34 cellular contexts compared by ENCODE assay signal in the genomic region with DNA sequence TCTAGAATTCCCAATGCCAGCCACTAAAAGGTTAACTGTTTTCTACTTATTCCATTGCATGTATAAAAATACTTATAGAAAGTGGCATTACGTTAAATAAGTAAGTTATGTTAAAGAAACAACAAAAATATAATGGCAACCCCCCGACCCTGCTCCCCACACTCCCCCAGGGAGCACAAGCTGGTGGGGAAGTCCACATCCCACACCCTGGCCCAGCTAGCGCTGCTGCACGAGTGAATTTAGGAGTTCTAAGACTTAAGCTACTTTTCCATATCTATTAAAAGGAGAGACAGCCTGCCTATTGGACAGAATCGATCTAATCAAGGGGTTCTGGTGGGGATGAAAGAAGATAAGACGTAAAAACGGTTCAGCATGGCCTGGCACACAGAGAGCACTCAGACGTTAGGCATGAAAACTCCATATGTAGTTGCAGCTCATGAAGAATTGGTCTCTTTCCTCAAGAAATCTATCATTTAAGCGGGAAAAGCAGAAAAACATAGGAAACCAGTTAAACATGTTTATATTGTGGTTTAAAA. TPM values are rescaled to one million over a fixed set of nuclear protein-coding genes. Genes with fewer than 3 reads are reported as not detected.
DNase-seq lines count a peak whose midpoint lies in the region; ATAC-seq and TF ChIP-seq lines count a peak whose summit lies in the region.
"Had no signal": no experiment of that assay in that cellular context is flagged by ENCODE, and none has a peak within 500 bp of the region (broad histone marks: within the 10 kb centered on the region; RNA-seq: fewer than 3 reads in every experiment).

No MANE protein-coding gene starts in this region.

- TF ChIP-seq EP300 in SK-N-SH (IDR thresholded peaks at IDR 0.05; ENCODE audit: borderline replicate concordance in 1 of 2, low read depth in 1 of 2, low read length in 1 of 2) = peak in 1 of 2 experiments; percentile 14; a peak in 1 of 4 replicates

- POLR2A ChIA-PET in IMR-90 (lab: Charles Lee; ENCODE audit: unreplicated experiment) = no interaction called here
- POLR2A ChIA-PET in SK-N-SH (lab: Yijun Ruan, JAX) = no interaction called here

- H3K27ac ChIP-seq in IMR-90 (ENCODE audit: insufficient read depth, low read length) (no peak overlapping the region), SK-N-SH (ENCODE audit: low read depth in 2 of 2, low read length in 1 of 2) (peak overlapping the region in 1 of 2 experiments; percentile 4; a peak in 1 of 4 replicates)
- H3K27ac ChIP-seq: ascending aorta, C4-2B, cardiac muscle cell, foreskin keratinocyte, left lung, PC-9, prostate gland, upper lobe of left lung had no signal

- in situ Hi-C loops in IMR-90 (cut with MboI; ENCODE audit: low sequenced_read_pairs) = loop anchor here (25.0 kb wide), 1 partner anchor 375 kb away; no protein-coding TSS in a partner anchor

- no peaks in the 10 kb centered on the region for H3K27me3 Mint-ChIP-seq in effector memory CD8-positive, alpha-beta T cell
- H3K27me3 Mint-ChIP-seq: activated naive CD8-positive, alpha-beta T cell treated with anti-CD3 and anti-CD28 coated beads, Interleukin-2, amount 10 ng/mL, durations not matched to agents 7 days and 5 days had no signal

- no peaks in the 10 kb centered on the region for H3K4me1 Mint-ChIP-seq in effector memory CD8-positive, alpha-beta T cell (ENCODE audit: low read depth in 2 of 2)
- H3K4me1 Mint-ChIP-seq in stimulated activated effector memory CD8-positive, alpha-beta T cell treated with anti-CD3 and anti-CD28 coated beads, Interleukin-12 subunit alpha, Interleukin-12 subunit beta, amount 100 ng/mL, for 72 hours = peaks cover 18% of the 10 kb centered on the region

- H3K9ac ChIP-seq in IMR-90 (ENCODE audit: low read depth, low read length) = no peak overlapping the region
- H3K9ac ChIP-seq in SK-N-SH = no peak overlapping the region

- no peak overlapping the region for H3K4me3 ChIP-seq in IMR-90 (ENCODE audit: insufficient read depth, low read depth, low read length)
- H3K4me3 ChIP-seq in SK-N-SH (ENCODE audit: low read depth in 2 of 2, low read length in 1 of 2) = no peak overlapping the region
- H3K4me3 ChIP-seq: ascending aorta, cardiac muscle cell, left lung, PC-9, prostate gland, upper lobe of left lung had no signal

- H4K20me1 ChIP-seq in IMR-90 (ENCODE audit: insufficient read depth, low read length) (peaks cover 24% of the 10 kb centered on the region), SK-N-SH (ENCODE audit: insufficient read depth) (peaks cover 46% of the 10 kb centered on the region; the same call in 1 of the 2 replicates)

- TF ChIP-seq CTCF in IMR-90 (conservative IDR thresholded peaks at IDR 0.05; ENCODE audit: low read depth, low read length) = no peak
- TF ChIP-seq CTCF in SK-N-SH (IDR thresholded peaks at IDR 0.05) = no peak

- H2AK9ac ChIP-seq in IMR-90 (replicated peaks; ENCODE audit: low read depth, low read length, poor library complexity) = no peak overlapping the region

- H3K4me1 ChIP-seq in IMR-90 (ENCODE audit: control insufficient read depth, insufficient read depth, low read length) = peaks cover 5% of the 10 kb centered on the region
- H3K4me1 ChIP-seq in SK-N-SH (ENCODE audit: control insufficient read depth in 1 of 2, insufficient read depth in 2 of 2, low read depth in 1 of 2, low read length in 1 of 2) = peaks cover 0 to 18% of the 10 kb centered on the region in 2 experiments; a peak in 1 of 4 replicates
- H3K4me1 ChIP-seq: ascending aorta, foreskin keratinocyte, left lung, prostate gland, upper lobe of left lung had no signal

- H3K56ac ChIP-seq in IMR-90 (ENCODE audit: extremely low read depth, insufficient read depth, low read length) = no peak overlapping the region

- H3K27me3 ChIP-seq in IMR-90 (ENCODE audit: control insufficient read depth, insufficient read depth, low read length) (no peaks in the 10 kb centered on the region), SK-N-SH (ENCODE audit: insufficient read depth) (no peaks in the 10 kb centered on the region)
- H3K27me3 ChIP-seq: ascending aorta, cardiac muscle cell, foreskin keratinocyte, left lung, upper lobe of left lung had no signal

- H3K79me1 ChIP-seq in IMR-90 (ENCODE audit: low read depth in 1 of 2, low read length in 2 of 2) = peaks cover 44 to 69% of the 10 kb centered on the region in 2 experiments

- no peak overlapping the region for H4K5ac ChIP-seq in IMR-90 (ENCODE audit: low read depth, low read length)

- no peak for DNase-seq in IMR-90
- peak; percentile 52 for DNase-seq in SK-N-SH
- no peak for DNase-seq in effector memory CD8-positive, alpha-beta T cell
- no peak for DNase-seq in stimulated activated effector memory CD8-positive, alpha-beta T cell treated with anti-CD3 and anti-CD28 coated beads, Interleukin-12 subunit alpha, Interleukin-12 subunit beta, amount 100 ng/mL, for 72 hours (ENCODE audit: low spot score in 2 of 2)
- no peak for DNase-seq in ecto neural progenitor cell (ENCODE audit: low spot score)
- DNase-seq: activated CD4-positive, alpha-beta T cell treated with anti-CD3 and anti-CD28 coated beads, Interleukin-2, amount 50 U/mL, for 48 hours; activated CD8-positive, alpha-beta memory T cell treated with anti-CD3 and anti-CD28 coated beads, Interleukin-2, amount 50 U/mL, for 48 hours; COR-L47; H7; Kasumi-1; left lung; mesendoderm; NCI-H1436; NCI-H2081; NCI-H524 treated with DMSO at 0.1 percent for 48 hours; NK-92 treated with Interleukin-12 subunit alpha and Interleukin-12 subunit beta, amount 100 ng/mL, for 24 hours; PC-9; SHP77 treated with DMSO at 0.1 percent for 48 hours; stimulated activated CD4-positive, alpha-beta T cell treated with anti-CD3 and anti-CD28 coated beads, Interleukin-12 subunit alpha, Interleukin-12 subunit beta, amount 100 ng/mL, for 4 hours; stimulated activated CD4-positive, alpha-beta T cell treated with anti-CD3 and anti-CD28 coated beads, Interleukin-4, amount 100 ng/mL, for 24 hours; upper lobe of left lung had no signal

- no peak overlapping the region for H3K23ac ChIP-seq in IMR-90 (ENCODE audit: low read depth, low read length)

- no peak for TF ChIP-seq POLR2A in IMR-90 (IDR thresholded peaks at IDR 0.05; ENCODE audit: low read depth, low read length)

- no peak overlapping the region for H2BK5ac ChIP-seq in IMR-90 (ENCODE audit: low read depth, low read length, poor library complexity, severe bottlenecking)

- intact Hi-C loops in IMR-90 (cut with micrococcal nuclease) = no loop called here

- no peak overlapping the region for H2AK5ac ChIP-seq in IMR-90 (ENCODE audit: low read depth, low read length)

- no peak overlapping the region for H3K4me2 ChIP-seq in IMR-90 (ENCODE audit: low read depth, low read length)
- no peak overlapping the region for H3K4me2 ChIP-seq in SK-N-SH
- H3K4me2 ChIP-seq: PC-9 had no signal

- peaks cover 5% of the 10 kb centered on the region for H3K9me1 ChIP-seq in IMR-90 (ENCODE audit: insufficient read depth, low read length)

- WGBS in IMR-90 (ENCODE audit: extremely low coverage in 2 of 2, insufficient read length in 1 of 2), 2 experiments = no CpG with 5 or more reads among the region's 9 CpGs
- 78% methylated on average over 9 of the region's 9 CpGs for WGBS in SK-N-SH (ENCODE audit: low lambda C conversion rate)

- no peak overlapping the region for H4K91ac ChIP-seq in IMR-90 (ENCODE audit: insufficient read depth, low read depth, low read length)

- no TSS peak for BruUV-seq in IMR-90 (replicated peaks; lab: Mats Ljungman, UMichigan)

- dilution Hi-C loops in IMR-90 (cut with HindIII; ENCODE audit: low sequenced_read_pairs, unreplicated experiment) = no loop called here

- no peak overlapping the region for H3K4ac ChIP-seq in IMR-90 (ENCODE audit: low read depth, low read length)

- H3F3A ChIP-seq in SK-N-SH (replicated peaks; ENCODE audit: insufficient read depth) = peaks cover 7% of the 10 kb centered on the region

- peak overlapping the region; percentile 37 for H2AFZ ChIP-seq in IMR-90 (replicated peaks; ENCODE audit: low read length, poor library complexity)
- no peak overlapping the region; the same call in 1 of the 2 replicates for H2AFZ ChIP-seq in SK-N-SH (ENCODE audit: low read depth)
- H2AFZ ChIP-seq: PC-9 had no signal

- no peak overlapping the region for H3K14ac ChIP-seq in IMR-90 (replicated peaks; ENCODE audit: low read depth, low read length)

- ATAC-seq in IMR-90 (ENCODE audit: low read depth) (no peak), GM19395 (IDR thresholded peaks at IDR 0.05; ENCODE audit: unreplicated experiment) (no peak), GM21786 (IDR thresholded peaks at IDR 0.05; ENCODE audit: unreplicated experiment) (no peak)
- no peak for ATAC-seq in effector memory CD8-positive, alpha-beta T cell (replicated peaks)
- ATAC-seq in stimulated activated effector memory CD8-positive, alpha-beta T cell treated with anti-CD3 and anti-CD28 coated beads, Interleukin-12 subunit alpha, Interleukin-12 subunit beta, amount 100 ng/mL, for 72 hours = no peak
- ATAC-seq: foreskin keratinocyte, HepG2, left lung, sciatic nerve had no signal

- H3K4me3 Mint-ChIP-seq in effector memory CD8-positive, alpha-beta T cell = no peak overlapping the region
- no peak overlapping the region for H3K4me3 Mint-ChIP-seq in stimulated activated effector memory CD8-positive, alpha-beta T cell treated with anti-CD3 and anti-CD28 coated beads, Interleukin-12 subunit alpha, Interleukin-12 subunit beta, amount 100 ng/mL, for 72 hours
- H3K4me3 Mint-ChIP-seq: activated naive CD8-positive, alpha-beta T cell treated with anti-CD3 and anti-CD28 coated beads, Interleukin-2, amount 10 ng/mL, durations not matched to agents 7 days and 5 days; endodermal cell had no signal

- H3K36me3 Mint-ChIP-seq in effector memory CD8-positive, alpha-beta T cell (ENCODE audit: insufficient read depth) = no peaks in the 10 kb centered on the region
- peaks cover 77% of the 10 kb centered on the region for H3K36me3 Mint-ChIP-seq in stimulated activated effector memory CD8-positive, alpha-beta T cell treated with anti-CD3 and anti-CD28 coated beads, Interleukin-12 subunit alpha, Interleukin-12 subunit beta, amount 100 ng/mL, for 72 hours

- peaks cover 73% of the 10 kb centered on the region for H3K79me2 ChIP-seq in SK-N-SH (ENCODE audit: insufficient read depth)

- peak overlapping the region; percentile 30 to 45 for H3K27ac Mint-ChIP-seq in effector memory CD8-positive, alpha-beta T cell
- H3K27ac Mint-ChIP-seq in stimulated activated effector memory CD8-positive, alpha-beta T cell treated with anti-CD3 and anti-CD28 coated beads, Interleukin-12 subunit alpha, Interleukin-12 subunit beta, amount 100 ng/mL, for 72 hours = peak overlapping the region; percentile 60

- no peaks in the 10 kb centered on the region for H3K9me3 Mint-ChIP-seq in effector memory CD8-positive, alpha-beta T cell
- no peaks in the 10 kb centered on the region for H3K9me3 Mint-ChIP-seq in stimulated activated effector memory CD8-positive, alpha-beta T cell treated with anti-CD3 and anti-CD28 coated beads, Interleukin-12 subunit alpha, Interleukin-12 subunit beta, amount 100 ng/mL, for 72 hours
- H3K9me3 Mint-ChIP-seq: activated naive CD8-positive, alpha-beta T cell treated with anti-CD3 and anti-CD28 coated beads, Interleukin-2, amount 10 ng/mL, durations not matched to agents 7 days and 5 days; endodermal cell had no signal

- no peaks in the 10 kb centered on the region for H3K9me3 ChIP-seq in IMR-90 (ENCODE audit: control insufficient read depth, insufficient read depth, low read length)
- no peaks in the 10 kb centered on the region for H3K9me3 ChIP-seq in SK-N-SH
- H3K9me3 ChIP-seq: ascending aorta, left lung, prostate gland, upper lobe of left lung had no signal

- H2BK120ac ChIP-seq in IMR-90 (ENCODE audit: low read depth, low read length) = no peak overlapping the region

- no peak overlapping the region for H2BK20ac ChIP-seq in IMR-90 (ENCODE audit: low read depth, low read length)

- H3K18ac ChIP-seq in IMR-90 (ENCODE audit: low read depth, low read length) = no peak overlapping the region

- no peak overlapping the region for H2BK15ac ChIP-seq in IMR-90 (ENCODE audit: low read depth, low read length)

- H3K36me3 ChIP-seq in IMR-90 (ENCODE audit: control insufficient read depth, insufficient read depth, low read length) (peaks cover 12% of the 10 kb centered on the region), SK-N-SH (replicated peaks in 1 of 2; ENCODE audit: control insufficient read depth in 1 of 2, insufficient read depth in 2 of 2, low read length in 1 of 2) (peaks cover 40 to 45% of the 10 kb centered on the region in 2 experiments)
- H3K36me3 ChIP-seq: ascending aorta, prostate gland, upper lobe of left lung had no signal

- CTCF ChIA-PET in IMR-90 (lab: Yijun Ruan, JAX) (interaction anchor here (0.6 to 1.2 kb wide), 2 partner anchors 19 to 308 kb away, joined by 4 to 5 read pairs; no protein-coding TSS in a partner anchor), SK-N-SH (lab: Yijun Ruan, JAX) (interaction anchor here (0.6 kb wide), 1 partner anchor 288 kb away, joined by 3 read pairs; no protein-coding TSS in a partner anchor)

- no peaks in the 10 kb centered on the region for H3K9me2 ChIP-seq in SK-N-SH

- TF ChIP-seq RAD21 in IMR-90 (IDR thresholded peaks at IDR 0.05; ENCODE audit: low read length) (no peak), SK-N-SH (IDR thresholded peaks at IDR 0.05; ENCODE audit: low read length) (no peak)

- no peak overlapping the region for H4K8ac ChIP-seq in IMR-90 (ENCODE audit: low read depth in 2 of 2, low read length in 2 of 2)

RNA-seq across cellular contexts. Expression of gene HJURP, which starts 16.6 kb away (rescaled TPM):
- 22.6 and 24.2 TPM in 2 replicates for total RNA-seq in IMR-90 (2012; rRNA removed)
- polyA plus RNA-seq in IMR-90 (2012; rRNA removed) (26.5 and 27.1 TPM in 2 replicates), SK-N-SH (2012; rRNA removed) (13.2 and 16.5 TPM in 2 replicates)
- polyA plus RNA-seq in IMR-90 (2012; cell fraction: cytosol; rRNA removed) = 10.1 and 24.7 TPM in 2 replicates
- polyA plus RNA-seq in IMR-90 (2012; cell fraction: nucleus; rRNA removed; ENCODE audit: low replicate concordance) = 45.6 and 52.0 TPM in 2 replicates
- 7.6 and 9.8 TPM in 2 replicates for polyA plus RNA-seq in SK-N-SH (2012; cell fraction: cytosol; rRNA removed)
- polyA plus RNA-seq in SK-N-SH (2012; cell fraction: nucleus; rRNA removed) = 45.0 and 52.3 TPM in 2 replicates
- total RNA-seq: ascending aorta had no signal

RNA-seq across cellular contexts. Expression of gene MROH2A, which starts 59.6 kb away (rescaled TPM):
- total RNA-seq in IMR-90 (2012; rRNA removed) = not detected in 2 replicates
- not detected in 2 replicates for polyA plus RNA-seq in IMR-90 (2012; rRNA removed)
- not detected in 2 replicates for polyA plus RNA-seq in IMR-90 (2012; cell fraction: cytosol; rRNA removed)
- polyA plus RNA-seq in IMR-90 (2012; cell fraction: nucleus; rRNA removed; ENCODE audit: low replicate concordance) = not detected in 2 replicates
- 0.02 TPM in 1 of 2 replicates, not detected in the other for polyA plus RNA-seq in SK-N-SH (2012; rRNA removed)
- not detected in 2 replicates for polyA plus RNA-seq in SK-N-SH (2012; cell fraction: cytosol; rRNA removed)
- 0.07 TPM in 1 of 2 replicates, not detected in the other for polyA plus RNA-seq in SK-N-SH (2012; cell fraction: nucleus; rRNA removed)
- total RNA-seq: activated naive CD8-positive, alpha-beta T cell treated with anti-CD3 and anti-CD28 coated beads, Interleukin-2, amount 10 ng/mL, durations not matched to agents 7 days and 5 days; ascending aorta; endodermal cell; G401; H7; sciatic nerve; subcutaneous adipose tissue; upper lobe of left lung had no signal
- polyA plus RNA-seq: cardiac muscle cell had no signal
